In the genomic region with DNA sequence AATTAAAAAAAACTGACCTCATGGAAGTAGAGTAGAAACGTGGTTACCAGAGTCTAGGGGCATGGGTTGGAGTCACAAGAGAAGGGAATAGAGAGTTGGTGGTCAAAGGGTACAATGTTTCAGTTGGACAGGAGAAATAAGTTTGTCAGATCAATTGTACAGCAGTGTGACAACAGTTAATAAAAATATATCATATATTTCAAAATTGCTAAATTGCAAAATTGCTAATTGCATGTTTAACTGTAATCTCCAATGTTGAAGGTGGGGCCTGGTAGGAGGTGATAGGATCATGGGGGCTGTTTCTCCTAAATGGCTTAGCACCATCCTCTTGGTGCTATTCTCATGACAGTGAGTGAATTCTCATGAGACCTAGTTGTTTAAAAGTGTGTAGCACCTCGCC, we compare ENCODE assay signal across 23 cellular contexts.
DNase-seq lines count a peak whose midpoint lies in the region; ATAC-seq, FAIRE-seq and TF ChIP-seq lines count a peak whose summit lies in the region.
"Had no signal": no experiment of that assay in that cellular context is flagged by ENCODE, and none has a peak within 500 bp of the region (broad histone marks: within the 10 kb centered on the region; RNA-seq: fewer than 3 reads in every experiment).

No MANE protein-coding gene starts in this region.

- no peak overlapping the region for H3K56ac ChIP-seq in IMR-90 (ENCODE audit: extremely low read depth, insufficient read depth, low read length)

- no peak overlapping the region for H2AK9ac ChIP-seq in IMR-90 (replicated peaks; ENCODE audit: low read depth, low read length, poor library complexity)

- H2AFZ ChIP-seq in HepG2 (ENCODE audit: low read length) (no peak overlapping the region), IMR-90 (replicated peaks; ENCODE audit: low read length, poor library complexity) (no peak overlapping the region), GM12878 (ENCODE audit: control insufficient read depth, low read depth, low read length) (no peak overlapping the region), mesenchymal stem cell (ENCODE audit: low read depth, low read length) (no peak overlapping the region)
- H2AFZ ChIP-seq: GM23338 had no signal

- H3K79me1 ChIP-seq in IMR-90 (ENCODE audit: low read depth in 1 of 2, low read length in 2 of 2) (no peaks in the 10 kb centered on the region; a peak in 1 of 4 replicates), mesenchymal stem cell (replicated peaks; ENCODE audit: low read length, poor library complexity, severe bottlenecking) (peaks cover 2% of the 10 kb centered on the region)

- H3K9me3 ChIP-seq in HepG2 (ENCODE audit: low read length) (no peaks in the 10 kb centered on the region), right lobe of liver (no peaks in the 10 kb centered on the region), IMR-90 (ENCODE audit: control insufficient read depth, insufficient read depth, low read length) (no peaks in the 10 kb centered on the region), GM12878 (replicated peaks; ENCODE audit: control insufficient read depth, insufficient read depth, low read length) (no peaks in the 10 kb centered on the region), mesenchymal stem cell (ENCODE audit: control insufficient read depth, low read length) (no peaks in the 10 kb centered on the region), right cardiac atrium (ENCODE audit: control insufficient read depth, low read length) (no peaks in the 10 kb centered on the region)
- H3K9me3 ChIP-seq: BLaER1, Caco-2 had no signal

- H3K23ac ChIP-seq in IMR-90 (ENCODE audit: low read depth, low read length) (no peak overlapping the region), mesenchymal stem cell (ENCODE audit: low read length in 2 of 2) (no peak overlapping the region)

- TF ChIP-seq EP300 in HepG2 (IDR thresholded peaks at IDR 0.05; ENCODE audit: low read depth in 2 of 2, low read length in 2 of 2) (no peak), HepG2 (CRISPR knock-in tag; IDR thresholded peaks at IDR 0.05; ENCODE audit: borderline replicate concordance) (no peak), GM12878 (IDR thresholded peaks at IDR 0.05; ENCODE audit: borderline replicate concordance in 1 of 2, control insufficient read depth in 1 of 2, low read depth in 2 of 2, low read length in 2 of 2) (no peak)

- H3K18ac ChIP-seq in IMR-90 (ENCODE audit: low read depth, low read length) (no peak overlapping the region), mesenchymal stem cell (ENCODE audit: low read depth in 1 of 2, low read length in 2 of 2) (no peak overlapping the region)

- H4K91ac ChIP-seq in IMR-90 (ENCODE audit: insufficient read depth, low read depth, low read length), result no peak overlapping the region
- no peak overlapping the region for H4K91ac ChIP-seq in mesenchymal stem cell (ENCODE audit: low read length)

- RAD21 ChIA-PET in GM12878 (lab: Charles Lee; ENCODE audit: unreplicated experiment), result interaction anchor here (0.9 kb wide), 1 partner anchor 514 kb away, joined by 3 read pairs; no protein-coding TSS in a partner anchor

- H4K8ac ChIP-seq in IMR-90 (ENCODE audit: low read depth in 2 of 2, low read length in 2 of 2) (no peak overlapping the region), mesenchymal stem cell (ENCODE audit: low read length) (no peak overlapping the region)

- no peaks in the 10 kb centered on the region for H3K79me2 ChIP-seq in HepG2 (ENCODE audit: insufficient read depth, low read length)
- H3K79me2 ChIP-seq in GM12878 (ENCODE audit: control insufficient read depth, insufficient read depth, low read length), result no peaks in the 10 kb centered on the region

- H4K20me1 ChIP-seq in HepG2 (ENCODE audit: insufficient read depth, low read length) (no peaks in the 10 kb centered on the region), IMR-90 (ENCODE audit: insufficient read depth, low read length) (no peaks in the 10 kb centered on the region), GM12878 (ENCODE audit: control insufficient read depth, insufficient read depth) (no peaks in the 10 kb centered on the region)
- H4K20me1 ChIP-seq: BLaER1 had no signal

- H2BK120ac ChIP-seq in IMR-90 (ENCODE audit: low read depth, low read length) (no peak overlapping the region), mesenchymal stem cell (ENCODE audit: low read depth, low read length) (peak overlapping the region; percentile 34)

- H4K5ac ChIP-seq in IMR-90 (ENCODE audit: low read depth, low read length), result no peak overlapping the region

- H3K4me2 ChIP-seq in HepG2 (ENCODE audit: low read depth, low read length) (no peak overlapping the region), IMR-90 (ENCODE audit: low read depth, low read length) (no peak overlapping the region), GM12878 (ENCODE audit: control insufficient read depth, insufficient read depth) (no peak overlapping the region), mesenchymal stem cell (ENCODE audit: low read length, poor library complexity, severe bottlenecking) (no peak overlapping the region)
- H3K4me2 ChIP-seq: BLaER1, GM23338 had no signal

- H3K27me3 ChIP-seq in HepG2 (ENCODE audit: control insufficient read depth in 1 of 2, insufficient read depth in 2 of 2, low read length in 2 of 2), result no peaks in the 10 kb centered on the region
- H3K27me3 ChIP-seq in right lobe of liver, result no peaks in the 10 kb centered on the region
- H3K27me3 ChIP-seq in IMR-90 (ENCODE audit: control insufficient read depth, insufficient read depth, low read length), result no peaks in the 10 kb centered on the region
- H3K27me3 ChIP-seq in GM12878 (replicated peaks in 1 of 2; ENCODE audit: control insufficient read depth in 2 of 2, insufficient read depth in 2 of 2, low read length in 1 of 2), result no peaks in the 10 kb centered on the region
- no peaks in the 10 kb centered on the region for H3K27me3 ChIP-seq in mesenchymal stem cell (ENCODE audit: control insufficient read depth in 1 of 2, insufficient read depth in 1 of 2, low read length in 2 of 2)
- H3K27me3 ChIP-seq in right cardiac atrium (ENCODE audit: control insufficient read depth, insufficient read depth), result no peaks in the 10 kb centered on the region
- H3K27me3 ChIP-seq: BLaER1 had no signal

- intact Hi-C loops in HepG2 (cut with micrococcal nuclease; ENCODE audit: unreplicated experiment) (no loop called here), right lobe of liver (cut with DNase I) (no loop called here), IMR-90 (cut with micrococcal nuclease) (no loop called here), GM12878 (cut with micrococcal nuclease; ENCODE audit: unreplicated experiment) (no loop called here), right cardiac atrium (cut with DNase I) (no loop called here)
- intact Hi-C loops in activated naive CD4-positive, alpha-beta T cell treated with anti-CD3 and anti-CD28 coated beads for 36 hours (cut with micrococcal nuclease), result no loop called here

- no peak for TF ChIP-seq CTCF in HepG2 (CRISPR knock-in tag; IDR thresholded peaks at IDR 0.05)
- no peak for TF ChIP-seq CTCF in right lobe of liver (IDR thresholded peaks at IDR 0.05)
- no peak for TF ChIP-seq CTCF in IMR-90 (conservative IDR thresholded peaks at IDR 0.05; ENCODE audit: low read depth, low read length)
- no peak for TF ChIP-seq CTCF in GM12878 (IDR thresholded peaks at IDR 0.05 in 2 of 3, conservative IDR thresholded peaks at IDR 0.05 in 1 of 3; ENCODE audit: control insufficient read depth in 2 of 3, extremely low read depth in 1 of 3, insufficient read depth in 1 of 3, low read depth in 3 of 3, low read length in 3 of 3)

- no peak overlapping the region for H3K14ac ChIP-seq in IMR-90 (replicated peaks; ENCODE audit: low read depth, low read length)
- H3K14ac ChIP-seq in mesenchymal stem cell (ENCODE audit: low read length in 2 of 2), result no peak overlapping the region

- H3K4me3 Mint-ChIP-seq in activated naive CD4-positive, alpha-beta T cell treated with anti-CD3 and anti-CD28 coated beads for 36 hours, result no peak overlapping the region
- H3K4me3 Mint-ChIP-seq: B cell; CD4-positive, CD25-positive, alpha-beta regulatory T cell; CD8-positive, alpha-beta T cell; GM23338; H9; HFFc6 had no signal

- DNase-seq in HepG2 (ENCODE audit: low spot score) (no peak), right lobe of liver (no peak), IMR-90 (no peak), GM12878 (ENCODE audit: low read depth, low spot score) (no peak), mesenchymal stem cell (no peak), islet precursor cell (no peak), right cardiac atrium (no peak)
- no peak for DNase-seq in activated naive CD4-positive, alpha-beta T cell treated with anti-CD3 and anti-CD28 coated beads for 36 hours
- DNase-seq: 8988T; Caco-2; CD4-positive, CD25-positive, alpha-beta regulatory T cell; CD8-positive, alpha-beta T cell; DMS153; DND-41; H9; HFFc6 had no signal

- peaks cover 33% of the 10 kb centered on the region for H3K36me3 Mint-ChIP-seq in activated naive CD4-positive, alpha-beta T cell treated with anti-CD3 and anti-CD28 coated beads for 36 hours (ENCODE audit: low read depth)

- H3K36me3 ChIP-seq in HepG2 (replicated peaks in 1 of 2; ENCODE audit: control insufficient read depth in 1 of 2, insufficient read depth in 2 of 2, low read length in 2 of 2), result peaks cover 0 to 3% of the 10 kb centered on the region in 2 experiments; a peak in 1 of 5 replicates
- H3K36me3 ChIP-seq in right lobe of liver, result peaks cover 0 to 7% (median 1%) of the 10 kb centered on the region in 4 donors
- peaks cover 8% of the 10 kb centered on the region for H3K36me3 ChIP-seq in IMR-90 (ENCODE audit: control insufficient read depth, insufficient read depth, low read length)
- H3K36me3 ChIP-seq in GM12878 (ENCODE audit: control insufficient read depth in 2 of 2, insufficient read depth in 2 of 2, low read length in 1 of 2), result no peaks in the 10 kb centered on the region; a peak in 1 of 4 replicates
- peaks cover 3 to 46% of the 10 kb centered on the region in 2 experiments for H3K36me3 ChIP-seq in mesenchymal stem cell (ENCODE audit: control insufficient read depth in 1 of 2, insufficient read depth in 2 of 2, low read depth in 1 of 2, low read length in 2 of 2)

- no peak overlapping the region for H3K27ac Mint-ChIP-seq in activated naive CD4-positive, alpha-beta T cell treated with anti-CD3 and anti-CD28 coated beads for 36 hours
- H3K27ac Mint-ChIP-seq: B cell; CD4-positive, CD25-positive, alpha-beta regulatory T cell; CD8-positive, alpha-beta T cell; GM23338; HFFc6 had no signal

- 0 out of 2 replicates have a peak, but pooled peaks cover 2% of the 10 kb centered on the region for H3K9me1 ChIP-seq in IMR-90 (ENCODE audit: insufficient read depth, low read length)

- H3K4me3 ChIP-seq in HepG2 (replicated peaks in 1 of 3; ENCODE audit: insufficient read depth in 1 of 3, low read depth in 2 of 3, low read length in 3 of 3), result no peak overlapping the region
- no peak overlapping the region for H3K4me3 ChIP-seq in right lobe of liver
- no peak overlapping the region for H3K4me3 ChIP-seq in IMR-90 (ENCODE audit: insufficient read depth, low read depth, low read length)
- no peak overlapping the region for H3K4me3 ChIP-seq in GM12878
- H3K4me3 ChIP-seq in mesenchymal stem cell (ENCODE audit: insufficient read depth in 1 of 2, low read depth in 1 of 2, low read length in 2 of 2), result no peak overlapping the region
- H3K4me3 ChIP-seq in right cardiac atrium (ENCODE audit: low read length), result no peak overlapping the region
- H3K4me3 ChIP-seq: BLaER1, GM23338 had no signal

- no peaks in the 10 kb centered on the region for H3K4me1 Mint-ChIP-seq in activated naive CD4-positive, alpha-beta T cell treated with anti-CD3 and anti-CD28 coated beads for 36 hours (ENCODE audit: low read depth)
- H3K4me1 Mint-ChIP-seq: B cell; CD4-positive, CD25-positive, alpha-beta regulatory T cell; GM23338 had no signal

- dilution Hi-C loops in IMR-90 (cut with HindIII; ENCODE audit: low sequenced_read_pairs, unreplicated experiment), result loop anchor here (25.0 kb wide), 1 partner anchor 516 kb away; no protein-coding TSS in a partner anchor

- CTCF ChIA-PET in HepG2 (lab: Yijun Ruan, JAX; ENCODE audit: low intra/inter-chr PET ratio, low total read pairs) (no interaction called here), IMR-90 (lab: Yijun Ruan, JAX) (interaction anchor here (1.4 kb wide), 1 partner anchor 35 kb away, joined by 4 read pairs; no protein-coding TSS in a partner anchor), GM12878 (lab: Yijun Ruan, JAX) (interaction anchor here (1.1 to 1.8 kb wide), 3 partner anchors 9 to 76 kb away, joined by 3 to 5 read pairs (median 3); no protein-coding TSS in a partner anchor)
- CTCF ChIA-PET in activated naive CD4-positive, alpha-beta T cell treated with anti-CD3 and anti-CD28 coated beads for 36 hours (lab: Charles Lee), result interaction anchor here (1.0 kb wide), 1 partner anchor 7 kb away, joined by 4 read pairs; no protein-coding TSS in a partner anchor

- no peaks in the 10 kb centered on the region for H3K27me3 Mint-ChIP-seq in activated naive CD4-positive, alpha-beta T cell treated with anti-CD3 and anti-CD28 coated beads for 36 hours (ENCODE audit: low read depth)
- H3K27me3 Mint-ChIP-seq: B cell; CD4-positive, CD25-positive, alpha-beta regulatory T cell had no signal

- in situ Hi-C loops in HepG2 (cut with HindIII; ENCODE audit: extremely low pct_ligation_motif_present, low pct_unique_long_range_greater_than_20kb) (no loop called here), IMR-90 (cut with MboI; ENCODE audit: low sequenced_read_pairs) (no loop called here), GM12878 (cut with MboI) (no loop called here)

- no peak overlapping the region for H3K4ac ChIP-seq in IMR-90 (ENCODE audit: low read depth, low read length)
- H3K4ac ChIP-seq in mesenchymal stem cell (ENCODE audit: low read depth in 1 of 2, low read length in 2 of 2), result no peak overlapping the region

- no peaks in the 10 kb centered on the region for H3K9me3 Mint-ChIP-seq in activated naive CD4-positive, alpha-beta T cell treated with anti-CD3 and anti-CD28 coated beads for 36 hours
- H3K9me3 Mint-ChIP-seq: CD8-positive, alpha-beta T cell; GM23338; H9; HFFc6 had no signal

- H2AK5ac ChIP-seq in IMR-90 (ENCODE audit: low read depth, low read length) (no peak overlapping the region), mesenchymal stem cell (ENCODE audit: low read length, severe bottlenecking) (no peak overlapping the region)

- H3K27ac ChIP-seq in HepG2 (ENCODE audit: extremely low read length, insufficient read depth, low read length) (no peak overlapping the region), right lobe of liver (no peak overlapping the region), IMR-90 (ENCODE audit: insufficient read depth, low read length) (no peak overlapping the region), GM12878 (ENCODE audit: control insufficient read depth, insufficient read depth) (no peak overlapping the region), mesenchymal stem cell (ENCODE audit: low read length, poor library complexity, severe bottlenecking) (no peak overlapping the region), right cardiac atrium (ENCODE audit: low read length) (no peak overlapping the region)
- H3K27ac ChIP-seq: BLaER1, C4-2B had no signal

- FAIRE-seq in HepG2 (lab: Jason Lieb, UNC) (no peak), GM12878 (lab: Jason Lieb, UNC) (no peak)
- FAIRE-seq: G401.6, GM18507 had no signal

- POLR2A ChIA-PET in HepG2 (lab: Yijun Ruan, JAX), result no interaction called here
- POLR2A ChIA-PET in IMR-90 (lab: Charles Lee; ENCODE audit: unreplicated experiment), result no interaction called here
- POLR2A ChIA-PET in GM12878 (lab: Charles Lee), result interaction anchor here (0.6 kb wide), 2 partner anchors 53 to 108 kb away, joined by 3 to 4 read pairs; no protein-coding TSS in a partner anchor

- ATAC-seq in HepG2, result no peak
- ATAC-seq in right lobe of liver, result no peak
- ATAC-seq in IMR-90 (ENCODE audit: low read depth), result no peak
- ATAC-seq in GM12878, result peak; percentile 27; the same call in 1 of the 3 replicates
- ATAC-seq in right cardiac atrium, result no peak
- ATAC-seq: CD8-positive, alpha-beta T cell; GM23338; HCT116 had no signal

- H3K4me1 ChIP-seq in HepG2 (ENCODE audit: insufficient read depth, low read length) (peaks cover 5% of the 10 kb centered on the region), right lobe of liver (no peaks in the 10 kb centered on the region), IMR-90 (ENCODE audit: control insufficient read depth, insufficient read depth, low read length) (no peaks in the 10 kb centered on the region), GM12878 (ENCODE audit: control insufficient read depth, insufficient read depth, low read length) (no peaks in the 10 kb centered on the region), mesenchymal stem cell (ENCODE audit: control insufficient read depth, insufficient read depth, low read depth, low read length) (no peaks in the 10 kb centered on the region), right cardiac atrium (ENCODE audit: control insufficient read depth, insufficient read depth, low read length) (no peaks in the 10 kb centered on the region)
- H3K4me1 ChIP-seq: BLaER1 had no signal

- SMC1A ChIA-PET in GM12878 (lab: Charles Lee; ENCODE audit: uncharacterized antibody, unreplicated experiment), result interaction anchor here (0.8 to 0.9 kb wide), 2 partner anchors 10 to 274 kb away, joined by 3 read pairs; no protein-coding TSS in a partner anchor

- no peak overlapping the region for H2BK12ac ChIP-seq in mesenchymal stem cell (ENCODE audit: low read length in 2 of 2)

- no peak overlapping the region for H2BK5ac ChIP-seq in IMR-90 (ENCODE audit: low read depth, low read length, poor library complexity, severe bottlenecking)
- no peak overlapping the region for H2BK5ac ChIP-seq in mesenchymal stem cell (ENCODE audit: low read depth, low read length, poor library complexity, severe bottlenecking)

- no peak overlapping the region for H3K9ac ChIP-seq in HepG2 (ENCODE audit: insufficient read depth, low read depth, low read length)
- H3K9ac ChIP-seq in IMR-90 (ENCODE audit: low read depth, low read length), result no peak overlapping the region
- no peak overlapping the region for H3K9ac ChIP-seq in GM12878 (ENCODE audit: control insufficient read depth, insufficient read depth, low read length)
- no peak overlapping the region for H3K9ac ChIP-seq in mesenchymal stem cell (ENCODE audit: low read length)
- H3K9ac ChIP-seq: BLaER1 had no signal

- BruUV-seq in HepG2 (replicated peaks; lab: Mats Ljungman, UMichigan) (no TSS peak), IMR-90 (replicated peaks; lab: Mats Ljungman, UMichigan) (no TSS peak), GM12878 (replicated peaks; lab: Mats Ljungman, UMichigan) (no TSS peak)

- H2BK20ac ChIP-seq in IMR-90 (ENCODE audit: low read depth, low read length), result no peak overlapping the region

- TF ChIP-seq RAD21 in HepG2 (CRISPR knock-in tag; IDR thresholded peaks at IDR 0.05) (no peak), IMR-90 (IDR thresholded peaks at IDR 0.05; ENCODE audit: low read length) (no peak), GM12878 (IDR thresholded peaks at IDR 0.05; ENCODE audit: insufficient read depth, low read depth, low read length) (no peak)

- TF ChIP-seq POLR2A in HepG2 (IDR thresholded peaks at IDR 0.05; ENCODE audit: insufficient read depth in 1 of 2, low read depth in 2 of 2, low read length in 2 of 2) (no peak), right lobe of liver (IDR thresholded peaks at IDR 0.05) (no peak), IMR-90 (IDR thresholded peaks at IDR 0.05; ENCODE audit: low read depth, low read length) (no peak), GM12878 (IDR thresholded peaks at IDR 0.05; ENCODE audit: low read depth, low read length) (no peak)

- H2BK15ac ChIP-seq in IMR-90 (ENCODE audit: low read depth, low read length) (no peak overlapping the region), mesenchymal stem cell (ENCODE audit: low read depth, poor library complexity, severe bottlenecking) (no peak overlapping the region)

- 87% methylated on average over 2 of the region's 2 CpGs for WGBS in HepG2 (ENCODE audit: low lambda C conversion rate)
- WGBS in right lobe of liver (ENCODE audit: insufficient coverage, low coverage, low lambda C conversion rate, missing lambda C conversion rate), result 65% methylated on average over 2 of the region's 2 CpGs
- no CpG with 5 or more reads among the region's 2 CpGs for WGBS in IMR-90 (ENCODE audit: extremely low coverage in 2 of 2, insufficient read length in 1 of 2), 2 experiments
- WGBS in GM12878 (ENCODE audit: insufficient coverage, insufficient replicate concordance, low lambda C conversion rate, missing lambda C conversion rate), result 79% methylated on average over 2 of the region's 2 CpGs
- 100% methylated on average over 2 of the region's 2 CpGs for WGBS in mesenchymal stem cell
- WGBS in right cardiac atrium, result 93% methylated on average over 2 of the region's 2 CpGs
